11 cellular contexts compared by ENCODE assay signal in genomic region chr9:21294325-21294724, GRCh38. TPM values are rescaled to one million over a fixed set of nuclear protein-coding genes. Genes with fewer than 3 reads are reported as not detected.
DNase-seq lines count a peak whose midpoint lies in the region; TF ChIP-seq lines count a peak whose summit lies in the region.
"Had no signal": no experiment of that assay in that cellular context is flagged by ENCODE, and none has a peak within 500 bp of the region (broad histone marks: within the 10 kb centered on the region; RNA-seq: fewer than 3 reads in every experiment).

No MANE protein-coding gene starts in this region.

- WGBS in tibial nerve, 2 donors, result 70 to 75% methylated on average over 1 of the region's 1 CpG

- H2AFZ ChIP-seq in MM.1S (ENCODE audit: low read length), result no peak overlapping the region

- H3K27ac ChIP-seq in MM.1S (ENCODE audit: low read length), result no peak overlapping the region
- H3K27ac ChIP-seq in tibial nerve, result no peak overlapping the region

- H3K9me2 ChIP-seq in MM.1S (replicated peaks; ENCODE audit: insufficient read depth, low read length), result no peaks in the 10 kb centered on the region

- no peak for TF ChIP-seq EP300 in tibial nerve (IDR thresholded peaks at IDR 0.05)

- no peaks in the 10 kb centered on the region for H3K79me2 ChIP-seq in MM.1S (ENCODE audit: low read length)

- no peak for TF ChIP-seq POLR2A in tibial nerve (IDR thresholded peaks at IDR 0.05)

- H3K9me3 ChIP-seq in MM.1S (replicated peaks; ENCODE audit: insufficient read depth, low read length) (no peaks in the 10 kb centered on the region), tibial nerve (no peaks in the 10 kb centered on the region)

- no peaks in the 10 kb centered on the region for H3F3A ChIP-seq in MM.1S (ENCODE audit: insufficient read depth, low read length)

- no peaks in the 10 kb centered on the region for H3K4me1 ChIP-seq in MM.1S (ENCODE audit: low read length)
- H3K4me1 ChIP-seq in tibial nerve, result no peaks in the 10 kb centered on the region

- DNase-seq in stimulated activated CD4-positive, alpha-beta T cell treated with anti-CD3 and anti-CD28 coated beads, Interleukin-4, amount 100 ng/mL, for 24 hours, result peak; percentile 4
- DNase-seq in stimulated activated CD4-positive, alpha-beta T cell treated with anti-CD3 and anti-CD28 coated beads, Interleukin-12 subunit alpha, Interleukin-12 subunit beta, amount 100 ng/mL, for 4 hours, result no peak
- DNase-seq in HK-2 (ENCODE audit: unreplicated experiment) (peak; percentile 35), dermis blood vessel endothelial cell (peak; percentile 15), MM.1S (no peak), Kasumi-1 (lab: John Stamatoyannopoulos, UW) (no peak), tibial nerve (ENCODE audit: low spot score in 2 of 2) (no peak)
- DNase-seq in central memory CD4-positive, alpha-beta T cell, result no peak
- DNase-seq: activated CD4-positive, alpha-beta T cell treated with anti-CD3 and anti-CD28 coated beads, Interleukin-2, amount 50 U/mL, for 1 hour had no signal

- H4K20me1 ChIP-seq in MM.1S (ENCODE audit: insufficient read depth, low read length), result no peaks in the 10 kb centered on the region

- TF ChIP-seq CTCF in MM.1S (IDR thresholded peaks at IDR 0.05; ENCODE audit: low read length), result no peak
- TF ChIP-seq CTCF in tibial nerve (IDR thresholded peaks at IDR 0.05), result no peak

- H3K36me3 ChIP-seq in MM.1S (replicated peaks; ENCODE audit: insufficient read depth, low read length), result no peaks in the 10 kb centered on the region
- no peaks in the 10 kb centered on the region for H3K36me3 ChIP-seq in tibial nerve

- no peak overlapping the region for H3K4me2 ChIP-seq in MM.1S (ENCODE audit: low read depth, low read length)

- no peak overlapping the region for H3K4me3 ChIP-seq in MM.1S (ENCODE audit: low read length)
- no peak overlapping the region for H3K4me3 ChIP-seq in tibial nerve

- H3K27me3 ChIP-seq in MM.1S (replicated peaks; ENCODE audit: insufficient read depth, low read length) (no peaks in the 10 kb centered on the region), tibial nerve (no peaks in the 10 kb centered on the region)

- no peak overlapping the region for H3K9ac ChIP-seq in MM.1S (ENCODE audit: low read length)

RNA-seq across cellular contexts. Expression of gene IFNA5, which starts 10.8 kb away (rescaled TPM):
- total RNA-seq in dermis blood vessel endothelial cell (0.09 TPM in 1 of 2 replicates, not detected in the other), tibial nerve (under 1 TPM in 1 of 4 donors, not detected in 3; 0.90 TPM)
- total RNA-seq: B cell had no signal

RNA-seq across cellular contexts. Expression of gene KLHL9, which starts 40.9 kb away (rescaled TPM):
- total RNA-seq in dermis blood vessel endothelial cell (44.2 and 45.3 TPM in 2 replicates), tibial nerve (10 to 100 TPM; 19.8 to 30.2 (median 25.7) TPM)

RNA-seq across cellular contexts. Expression of gene IFNA14, which starts 54.5 kb away (rescaled TPM):
- total RNA-seq in dermis blood vessel endothelial cell (not detected in 2 replicates), tibial nerve (not detected)
- total RNA-seq: B cell, mononuclear cell had no signal

RNA-seq across cellular contexts. Expression of gene IFNA6, which starts 56.4 kb away (rescaled TPM):
- not detected in 2 replicates for total RNA-seq in dermis blood vessel endothelial cell
- total RNA-seq in tibial nerve, result not detected
- total RNA-seq: B cell had no signal

Comparison
In these comparisons a context has a peak if more than half of its experiments do, and no peak if none do; other contexts are left out.
1. DNase-seq: peak in stimulated activated CD4-positive, alpha-beta T cell treated with anti-CD3 and anti-CD28 coated beads, Interleukin-4, amount 100 ng/mL, for 24 hours (single experiment), HK-2 (single experiment) and dermis blood vessel endothelial cell (single experiment); none in stimulated activated CD4-positive, alpha-beta T cell treated with anti-CD3 and anti-CD28 coated beads, Interleukin-12 subunit alpha, Interleukin-12 subunit beta, amount 100 ng/mL, for 4 hours (single experiment), MM.1S (single experiment), Kasumi-1 (0 of 2), tibial nerve (0 of 2) and central memory CD4-positive, alpha-beta T cell (single experiment).